ENCODE assay signal across 8 cellular contexts in genomic region chr11:104163100-104164027, GRCh38. TPM values are rescaled to one million over a fixed set of nuclear protein-coding genes. Genes with fewer than 3 reads are reported as not detected.
A peak's percentile ranks its signal among the peaks of the same experiment; 100 is the strongest.
DNase-seq lines count a peak whose midpoint lies in the region; ATAC-seq and TF ChIP-seq lines count a peak whose summit lies in the region.

No MANE protein-coding gene starts in this region.

- no peak for TF ChIP-seq POLR2A in thyroid gland (IDR thresholded peaks at IDR 0.05)

- no peaks in the 10 kb centered on the region for H3K9me3 Mint-ChIP-seq in activated CD4-positive, alpha-beta T cell treated with anti-CD3 and anti-CD28 coated beads, Interleukin-2, amount 10 ng/mL, durations not matched to agents 24 days and 14 days
- no peaks in the 10 kb centered on the region for H3K9me3 Mint-ChIP-seq in central memory CD8-positive, alpha-beta T cell

- H3K9me3 ChIP-seq in Loucy (ENCODE audit: insufficient read depth, low read depth, low read length) (no peaks in the 10 kb centered on the region), left lung (no peaks in the 10 kb centered on the region), thyroid gland (no peaks in the 10 kb centered on the region)

- H3K4me1 ChIP-seq in Loucy (ENCODE audit: insufficient read depth, low read length, poor library complexity, severe bottlenecking): peaks cover 5% of the 10 kb centered on the region
- H3K4me1 ChIP-seq in left lung: peaks cover 0 to 9% of the 10 kb centered on the region in 2 donors
- H3K4me1 ChIP-seq in thyroid gland: no peaks in the 10 kb centered on the region

- intact Hi-C loops in activated CD4-positive, alpha-beta T cell treated with anti-CD3 and anti-CD28 coated beads, Interleukin-2, amount 10 ng/mL, durations not matched to agents 24 days and 14 days (cut with micrococcal nuclease): no loop called here
- intact Hi-C loops in left lung (cut with DNase I) (no loop called here), thyroid gland (cut with DNase I) (no loop called here)

- peak overlapping the region; percentile 60 for H3K4me3 Mint-ChIP-seq in activated CD4-positive, alpha-beta T cell treated with anti-CD3 and anti-CD28 coated beads, Interleukin-2, amount 10 ng/mL, durations not matched to agents 24 days and 14 days
- H3K4me3 Mint-ChIP-seq in central memory CD8-positive, alpha-beta T cell: peak overlapping the region; percentile 86

- H2AFZ ChIP-seq in Loucy (ENCODE audit: low read length): peak overlapping the region; percentile 89

- no peaks in the 10 kb centered on the region for H3F3A ChIP-seq in Loucy (ENCODE audit: low read depth)

- 8 to 9% methylated on average over 30 to 38 of the region's 38 CpGs for WGBS in thyroid gland, 2 donors

- peaks cover 28% of the 10 kb centered on the region for H3K27me3 Mint-ChIP-seq in activated CD4-positive, alpha-beta T cell treated with anti-CD3 and anti-CD28 coated beads, Interleukin-2, amount 10 ng/mL, durations not matched to agents 24 days and 14 days
- H3K27me3 Mint-ChIP-seq in central memory CD8-positive, alpha-beta T cell: no peaks in the 10 kb centered on the region

- H3K4me2 ChIP-seq in Loucy (ENCODE audit: low read depth, low read length, poor library complexity, severe bottlenecking): peak overlapping the region; percentile 65

- no peaks in the 10 kb centered on the region for H4K20me1 ChIP-seq in Loucy (ENCODE audit: insufficient read depth, low read length, poor library complexity, severe bottlenecking)

- H3K36me3 Mint-ChIP-seq in activated CD4-positive, alpha-beta T cell treated with anti-CD3 and anti-CD28 coated beads, Interleukin-2, amount 10 ng/mL, durations not matched to agents 24 days and 14 days (ENCODE audit: low read depth): no peaks in the 10 kb centered on the region
- peaks cover 5% of the 10 kb centered on the region for H3K36me3 Mint-ChIP-seq in central memory CD8-positive, alpha-beta T cell (ENCODE audit: insufficient read depth)

- H3K27ac Mint-ChIP-seq in activated CD4-positive, alpha-beta T cell treated with anti-CD3 and anti-CD28 coated beads, Interleukin-2, amount 10 ng/mL, durations not matched to agents 24 days and 14 days: no peak overlapping the region
- peak overlapping the region; percentile 64 for H3K27ac Mint-ChIP-seq in central memory CD8-positive, alpha-beta T cell (ENCODE audit: low read depth)

- no peaks in the 10 kb centered on the region for H3K79me2 ChIP-seq in Loucy (ENCODE audit: insufficient read depth, low read length)

- H3K27ac ChIP-seq in left lung: no peak overlapping the region
- H3K27ac ChIP-seq in thyroid gland: peak overlapping the region in 1 of 3 donors; percentile 52

- H3K4me1 Mint-ChIP-seq in activated CD4-positive, alpha-beta T cell treated with anti-CD3 and anti-CD28 coated beads, Interleukin-2, amount 10 ng/mL, durations not matched to agents 24 days and 14 days: no peaks in the 10 kb centered on the region
- peaks cover 14% of the 10 kb centered on the region for H3K4me1 Mint-ChIP-seq in central memory CD8-positive, alpha-beta T cell

- no peaks in the 10 kb centered on the region for H3K9me2 ChIP-seq in Loucy (replicated peaks; ENCODE audit: low read depth, low read length)

- H3K36me3 ChIP-seq in Loucy (ENCODE audit: insufficient read depth, low read length) (no peaks in the 10 kb centered on the region), left lung (no peaks in the 10 kb centered on the region), thyroid gland (no peaks in the 10 kb centered on the region)

- H3K4me3 ChIP-seq in Loucy (ENCODE audit: low read length, poor library complexity, severe bottlenecking) (peak overlapping the region; percentile 85), left lung (peak overlapping the region; percentile 24 to 36), thyroid gland (replicated peaks in 1 of 3) (peak overlapping the region in 2 of 3 donors; percentile 20 to 27)

- H3K27me3 ChIP-seq in Loucy (ENCODE audit: insufficient read depth, low read length, poor library complexity, severe bottlenecking): no peaks in the 10 kb centered on the region
- peaks cover 0 to 20% of the 10 kb centered on the region in 2 donors for H3K27me3 ChIP-seq in left lung
- no peaks in the 10 kb centered on the region for H3K27me3 ChIP-seq in thyroid gland

- no peak for DNase-seq in activated CD4-positive, alpha-beta T cell treated with anti-CD3 and anti-CD28 coated beads, Interleukin-2, amount 10 ng/mL, durations not matched to agents 24 days and 14 days
- DNase-seq in activated CD4-positive, alpha-beta T cell treated with anti-CD3 and anti-CD28 coated beads for 1 hour: no peak
- no peak for DNase-seq in central memory CD8-positive, alpha-beta T cell (ENCODE audit: low spot score in 2 of 2)
- DNase-seq in left lung (peak in 1 of 2 donors; percentile 31), thyroid gland (no peak), GM20000 (ENCODE audit: low spot score) (no peak), midbrain (lab: John Stamatoyannopoulos, UW) (no peak)

- ATAC-seq in central memory CD8-positive, alpha-beta T cell (replicated peaks; ENCODE audit: extremely low read depth, poor library complexity, severe bottlenecking): peak; percentile 26
- ATAC-seq in left lung: peak; percentile 40

- peak; percentile 35; the same call in 1 of the 2 replicates for TF ChIP-seq CTCF in Loucy (conservative IDR thresholded peaks at IDR 0.05; ENCODE audit: low read length)
- TF ChIP-seq CTCF in left lung (IDR thresholded peaks at IDR 0.05): no peak
- TF ChIP-seq CTCF in thyroid gland (IDR thresholded peaks at IDR 0.05): no peak
- no peak for TF ChIP-seq CTCF in GM20000 (IDR thresholded peaks at IDR 0.05; ENCODE audit: extremely low read depth, missing control alignments)

- peak overlapping the region; percentile 34 for H3K9ac ChIP-seq in Loucy (ENCODE audit: low read depth, low read length, poor library complexity, severe bottlenecking)

RNA-seq across cellular contexts. Expression of gene PDGFD, which starts 0.6 kb away (rescaled TPM):
- total RNA-seq in activated CD4-positive, alpha-beta T cell treated with anti-CD3 and anti-CD28 coated beads, Interleukin-2, amount 10 ng/mL, durations not matched to agents 24 days and 14 days: not detected in 2 replicates
- 1 to 10 TPM; 2.1 to 4.0 TPM for total RNA-seq in left lung
- 100 to 1,000 TPM in 1 of 4 donors, 10 to 100 TPM in 3; 16.1 to 108 (median 36.0) TPM for total RNA-seq in thyroid gland

Comparison
In these comparisons a context has a peak if more than half of its experiments do, and no peak if none do; other contexts are left out.
1. H3K4me3 ChIP-seq: peak in every context shown above with its lines; median percentile 85 in Loucy; 30 in left lung; 24 in thyroid gland.